In genomic region chr17:60102015-60102631, GRCh38 we compare ENCODE assay signal across 10 cellular contexts. TPM values are rescaled to one million over a fixed set of nuclear protein-coding genes. Genes with fewer than 3 reads are reported as not detected.
DNase-seq lines count a peak whose midpoint lies in the region; ATAC-seq and TF ChIP-seq lines count a peak whose summit lies in the region.
"Not testable (repeated sequence)": the region's sequence is repeated elsewhere in the genome, so short reads cannot be mapped to it uniquely, and the experiment has no call there.
"Had no signal": no experiment of that assay in that cellular context is flagged by ENCODE, and none has a peak within 500 bp of the region (broad histone marks: within the 10 kb centered on the region; RNA-seq: fewer than 3 reads in every experiment).

No MANE protein-coding gene starts in this region.

- H3K36me3 ChIP-seq in HEK293 (ENCODE audit: control insufficient read depth in 2 of 2, insufficient read depth in 1 of 2, low read length in 2 of 2); brain microvascular endothelial cell (replicated peaks); thymus (ENCODE audit: control insufficient read depth, insufficient read depth): not testable (repeated sequence)

- H3K4me1 ChIP-seq in HEK293 (ENCODE audit: control insufficient read depth, insufficient read depth, low read length); thymus (ENCODE audit: control insufficient read depth, insufficient read depth, low read length): not testable (repeated sequence)

- intact Hi-C loops in Calu3 (cut with micrococcal nuclease; ENCODE audit: unreplicated experiment) = not testable (repeated sequence)

- not testable (repeated sequence) for H3K4me1 Mint-ChIP-seq in Calu3 (ENCODE audit: low read depth, unreplicated experiment); glutamatergic neuron (ENCODE audit: low read depth, unreplicated experiment)
- peaks cover 17% of the 10 kb centered on the region for H3K4me1 Mint-ChIP-seq in activated CD8-positive, alpha-beta T cell treated with anti-CD3 and anti-CD28 coated beads, Interleukin-2, amount 10 ng/mL, durations not matched to agents 7 days and 5 days (ENCODE audit: low read depth)
- peaks cover 4 to 25% (median 10%) of the 10 kb centered on the region in 4 donors for H3K4me1 Mint-ChIP-seq in naive thymus-derived CD8-positive, alpha-beta T cell

- H3K36me3 Mint-ChIP-seq in Calu3 (ENCODE audit: insufficient read depth, unreplicated experiment); activated CD8-positive, alpha-beta T cell treated with anti-CD3 and anti-CD28 coated beads, Interleukin-2, amount 10 ng/mL, durations not matched to agents 7 days and 5 days (ENCODE audit: low read depth); glutamatergic neuron (ENCODE audit: unreplicated experiment); naive thymus-derived CD8-positive, alpha-beta T cell: not testable (repeated sequence)

- H3K27ac ChIP-seq in HEK293 (ENCODE audit: extremely low read depth, low read depth, low read length) (peak overlapping the region; percentile 53; the same call in 1 of the 2 replicates), brain microvascular endothelial cell (peak overlapping the region; percentile 69)
- H3K27ac ChIP-seq in thymus (ENCODE audit: low read depth) = not testable (repeated sequence)

- BruUV-seq in Calu3 (replicated peaks; lab: Mats Ljungman, UMichigan) = not testable (repeated sequence)

- CTCF ChIA-PET in Calu3 (lab: Charles Lee) = interaction anchor here (1.0 kb wide), 1 partner anchor 11 kb away, joined by 3 read pairs; no protein-coding TSS in a partner anchor
- CTCF ChIA-PET in HEK293 (lab: Yijun Ruan, JAX) = interaction anchor here (0.6 to 0.9 kb wide), 3 partner anchors 15 to 1006 kb away, joined by 3 to 5 read pairs (median 3); no protein-coding TSS in a partner anchor
- CTCF ChIA-PET in activated CD8-positive, alpha-beta T cell treated with anti-CD3 and anti-CD28 coated beads, Interleukin-2, amount 10 ng/mL, durations not matched to agents 7 days and 5 days (lab: Charles Lee) = interaction anchor here (0.6 to 0.8 kb wide), 2 partner anchors 23 to 94 kb away, joined by 3 read pairs; partner anchors contain the start of gene HEATR6

- not testable (repeated sequence) for H3K9me3 ChIP-seq in HEK293 (ENCODE audit: control insufficient read depth, insufficient read depth, low read depth, low read length); thymus (ENCODE audit: control insufficient read depth)

- H3K27me3 ChIP-seq in brain microvascular endothelial cell (replicated peaks); thymus (ENCODE audit: control insufficient read depth, insufficient read depth): not testable (repeated sequence)

- WGBS in thymus = 53% methylated on average over 11 of the region's 11 CpGs

- peak; percentile 19 for ATAC-seq in activated CD8-positive, alpha-beta T cell treated with anti-CD3 and anti-CD28 coated beads, Interleukin-2, amount 10 ng/mL, durations not matched to agents 7 days and 5 days
- ATAC-seq in naive thymus-derived CD8-positive, alpha-beta T cell = peak; percentile 39 to 59

- not testable (repeated sequence) for TF ChIP-seq CTCF in Calu3 (IDR thresholded peaks at IDR 0.05; ENCODE audit: unreplicated experiment); HEK293 (tag by site-specific recombination; IDR thresholded peaks at IDR 0.05); brain microvascular endothelial cell (IDR thresholded peaks at IDR 0.05; ENCODE audit: low read depth, low read length, missing control alignments); glutamatergic neuron (IDR thresholded peaks at IDR 0.05; ENCODE audit: partially characterized antibody, unreplicated experiment)

- POLR2A ChIA-PET in HEK293 (lab: Yijun Ruan, JAX) = interaction anchor here (0.6 to 1.0 kb wide), 3 partner anchors 24 to 1695 kb away, joined by 3 to 10 read pairs (median 6); partner anchors contain the start of gene HEATR6
- POLR2A ChIA-PET in activated CD8-positive, alpha-beta T cell treated with anti-CD3 and anti-CD28 coated beads, Interleukin-2, amount 10 ng/mL, durations not matched to agents 7 days and 5 days (lab: Charles Lee); naive thymus-derived CD8-positive, alpha-beta T cell (lab: Charles Lee): not testable (repeated sequence)

- not testable (repeated sequence) for H3K9me3 Mint-ChIP-seq in Calu3 (ENCODE audit: low read depth, unreplicated experiment); activated CD8-positive, alpha-beta T cell treated with anti-CD3 and anti-CD28 coated beads, Interleukin-2, amount 10 ng/mL, durations not matched to agents 7 days and 5 days (ENCODE audit: insufficient read depth); glutamatergic neuron (ENCODE audit: unreplicated experiment); naive thymus-derived CD8-positive, alpha-beta T cell

- H3K27me3 Mint-ChIP-seq in Calu3 (ENCODE audit: unreplicated experiment) = peaks cover 18% of the 10 kb centered on the region
- peaks cover 44% of the 10 kb centered on the region for H3K27me3 Mint-ChIP-seq in activated CD8-positive, alpha-beta T cell treated with anti-CD3 and anti-CD28 coated beads, Interleukin-2, amount 10 ng/mL, durations not matched to agents 7 days and 5 days (ENCODE audit: low read depth)
- not testable (repeated sequence) for H3K27me3 Mint-ChIP-seq in glutamatergic neuron (ENCODE audit: unreplicated experiment)
- H3K27me3 Mint-ChIP-seq in naive thymus-derived CD8-positive, alpha-beta T cell = peaks cover 16 to 40% (median 19%) of the 10 kb centered on the region in 5 donors

- H3K4me3 ChIP-seq in HEK293 (ENCODE audit: low read depth, low read length) = peak overlapping the region; percentile 17
- H3K4me3 ChIP-seq in brain microvascular endothelial cell (ENCODE audit: low read depth, low read length) = peak overlapping the region; percentile 22
- peak overlapping the region; percentile 24 for H3K4me3 ChIP-seq in thymus (ENCODE audit: low read length)

- DNase-seq in Calu3; brain microvascular endothelial cell; glutamatergic neuron; naive thymus-derived CD8-positive, alpha-beta T cell: not testable (repeated sequence)
- DNase-seq in OCI-M1 (lab: John Stamatoyannopoulos, UW) = peak; percentile 62
- peak; percentile 12 for DNase-seq in activated CD8-positive, alpha-beta T cell treated with anti-CD3 and anti-CD28 coated beads, Interleukin-2, amount 10 ng/mL, durations not matched to agents 7 days and 5 days

- H3K27ac Mint-ChIP-seq in Calu3 (ENCODE audit: unreplicated experiment); activated CD8-positive, alpha-beta T cell treated with anti-CD3 and anti-CD28 coated beads, Interleukin-2, amount 10 ng/mL, durations not matched to agents 7 days and 5 days; glutamatergic neuron (ENCODE audit: unreplicated experiment): not testable (repeated sequence)
- H3K27ac Mint-ChIP-seq in naive thymus-derived CD8-positive, alpha-beta T cell = peak overlapping the region in 1 of 10 donors; percentile 23

- in situ Hi-C loops in brain microvascular endothelial cell (cut with HindIII; ENCODE audit: low pct_ligation_motif_present, low sequenced_read_pairs) = not testable (repeated sequence)

- H3K4me3 Mint-ChIP-seq in Calu3 (ENCODE audit: low read depth, unreplicated experiment) (peak overlapping the region; percentile 63), glutamatergic neuron (ENCODE audit: unreplicated experiment) (peak overlapping the region; percentile 3)
- H3K4me3 Mint-ChIP-seq in activated CD8-positive, alpha-beta T cell treated with anti-CD3 and anti-CD28 coated beads, Interleukin-2, amount 10 ng/mL, durations not matched to agents 7 days and 5 days = peak overlapping the region; percentile 60
- peak overlapping the region; percentile 41 to 85 (median 76) for H3K4me3 Mint-ChIP-seq in naive thymus-derived CD8-positive, alpha-beta T cell

TF ChIP-seq in HEK293, 187 proteins besides CTCF, POLR2A, EP300 and RAD21 (continues in another document):
- TF ChIP-seq ZNF768 (tag by site-specific recombination; IDR thresholded peaks at IDR 0.05) = 0 out of 2 replicates have a peak, but pooled peaks have one; percentile 35

RNA-seq across cellular contexts. Expression of gene HEATR6, which starts 23.4 kb away (rescaled TPM):
- total RNA-seq in Calu3 (2022) (8.9 and 13.1 TPM in 2 replicates), glutamatergic neuron (ENCODE audit: unreplicated experiment) (28.0 TPM)
- total RNA-seq in activated CD8-positive, alpha-beta T cell treated with anti-CD3 and anti-CD28 coated beads, Interleukin-2, amount 10 ng/mL, durations not matched to agents 7 days and 5 days = 10 to 100 TPM; 18.3 to 20.1 TPM
- total RNA-seq in naive thymus-derived CD8-positive, alpha-beta T cell = 10 to 100 TPM; 16.4 to 22.1 TPM
- polyA plus RNA-seq in naive thymus-derived CD8-positive, alpha-beta T cell = 1 to 10 TPM; 7.0 to 9.6 (median 7.6) TPM
- 10.6 TPM for polyA plus RNA-seq in thymus

RNA-seq across cellular contexts. Expression of gene CA4, which starts 47.6 kb away (rescaled TPM):
- 0.78 and 1.1 TPM in 2 replicates for total RNA-seq in Calu3 (2022)
- not detected for total RNA-seq in activated CD8-positive, alpha-beta T cell treated with anti-CD3 and anti-CD28 coated beads, Interleukin-2, amount 10 ng/mL, durations not matched to agents 7 days and 5 days
- total RNA-seq in glutamatergic neuron (ENCODE audit: unreplicated experiment) = 0.98 TPM
- not detected for total RNA-seq in naive thymus-derived CD8-positive, alpha-beta T cell
- polyA plus RNA-seq in naive thymus-derived CD8-positive, alpha-beta T cell = not detected
- 6.9 TPM for polyA plus RNA-seq in thymus
- total RNA-seq: MCF 10A, NCI-H460 had no signal

Comparison
In these comparisons a context has a peak if more than half of its experiments do, and no peak if none do; other contexts are left out.
1. H3K4me3 Mint-ChIP-seq: peak in every context shown above with its lines; median percentile 76 in naive thymus-derived CD8-positive, alpha-beta T cell; 63 in Calu3; 60 in activated CD8-positive, alpha-beta T cell treated with anti-CD3 and anti-CD28 coated beads, Interleukin-2, amount 10 ng/mL, durations not matched to agents 7 days and 5 days; 3 in glutamatergic neuron.